17 cellular contexts compared by ENCODE assay signal in genomic region chr15:74123131-74123429, GRCh38. TPM values are rescaled to one million over a fixed set of nuclear protein-coding genes. Genes with fewer than 3 reads are reported as not detected.
DNase-seq lines count a peak whose midpoint lies in the region; ATAC-seq and TF ChIP-seq lines count a peak whose summit lies in the region.
"Had no signal": no experiment of that assay in that cellular context is flagged by ENCODE, and none has a peak within 500 bp of the region (broad histone marks: within the 10 kb centered on the region; RNA-seq: fewer than 3 reads in every experiment).

No MANE protein-coding gene starts in this region.

- no peaks in the 10 kb centered on the region for H3K9me2 ChIP-seq in GM23338 (ENCODE audit: insufficient read depth)

- no peaks in the 10 kb centered on the region for H3K36me3 ChIP-seq in GM23338 (ENCODE audit: insufficient read depth)
- H3K36me3 ChIP-seq: HAP-1 had no signal

- H3K36me3 Mint-ChIP-seq in GM23338 (ENCODE audit: low read depth), result peaks cover 3% of the 10 kb centered on the region; the same call in 1 of the 3 replicates
- H3K36me3 Mint-ChIP-seq in activated CD4-positive, alpha-beta memory T cell treated with anti-CD3 and anti-CD28 coated beads, Interleukin-2, amount 10 ng/mL, durations not matched to agents 7 days and 5 days (ENCODE audit: low read depth), result no peaks in the 10 kb centered on the region

- DNase-seq in AG04450 (ENCODE audit: low read depth, low spot score), result no peak
- DNase-seq in GM23338 (ENCODE audit: low spot score), result peak; percentile 87
- peak; percentile 19 for DNase-seq in RPMI7951 (ENCODE audit: low read depth)
- DNase-seq in germinal center (ENCODE audit: low spot score), result peak; percentile 19
- DNase-seq in globus pallidus (ENCODE audit: low spot score), result no peak
- DNase-seq in stimulated activated naive CD4-positive, alpha-beta T cell (lab: John Stamatoyannopoulos, UW), result no peak
- DNase-seq in activated CD4-positive, alpha-beta memory T cell treated with anti-CD3 and anti-CD28 coated beads, Interleukin-2, amount 10 ng/mL, durations not matched to agents 7 days and 5 days, result no peak
- DNase-seq: central memory CD4-positive, alpha-beta T cell; foreskin fibroblast; IMR-90; NCI-H524 treated with DMSO at 0.1 percent for 48 hours; right cardiac atrium; stimulated activated CD4-positive, alpha-beta T cell treated with anti-CD3 and anti-CD28 coated beads, Interleukin-2, amount 100 ng/mL, for 24 hours had no signal

- 0 out of 2 replicates have a peak, but pooled peaks cover 4% of the 10 kb centered on the region for H3F3A ChIP-seq in GM23338 (replicated peaks; ENCODE audit: low read depth)

- H3K9me3 Mint-ChIP-seq in GM23338, result peaks cover 4% of the 10 kb centered on the region
- no peaks in the 10 kb centered on the region for H3K9me3 Mint-ChIP-seq in activated CD4-positive, alpha-beta memory T cell treated with anti-CD3 and anti-CD28 coated beads, Interleukin-2, amount 10 ng/mL, durations not matched to agents 7 days and 5 days

- ATAC-seq in GM23338 (peak; percentile 59), GM18909 (IDR thresholded peaks at IDR 0.05; ENCODE audit: poor library complexity, unreplicated experiment) (no peak)
- ATAC-seq: right cardiac atrium had no signal

- H2AFZ ChIP-seq in GM23338, result peak overlapping the region; percentile 91

- H3K4me3 Mint-ChIP-seq in GM23338, result no peak overlapping the region; the same call in 2 of the 3 replicates
- no peak overlapping the region for H3K4me3 Mint-ChIP-seq in activated CD4-positive, alpha-beta memory T cell treated with anti-CD3 and anti-CD28 coated beads, Interleukin-2, amount 10 ng/mL, durations not matched to agents 7 days and 5 days

- peaks cover 43% of the 10 kb centered on the region for H3K27me3 Mint-ChIP-seq in GM23338 (ENCODE audit: insufficient read depth, low read depth, poor library complexity)
- peaks cover 40% of the 10 kb centered on the region for H3K27me3 Mint-ChIP-seq in activated CD4-positive, alpha-beta memory T cell treated with anti-CD3 and anti-CD28 coated beads, Interleukin-2, amount 10 ng/mL, durations not matched to agents 7 days and 5 days

- H3K9me3 ChIP-seq in AG04450 (ENCODE audit: control insufficient read depth, insufficient read depth, low read length), result no peaks in the 10 kb centered on the region; the same call in 1 of the 2 replicates
- H3K9me3 ChIP-seq: HAP-1 had no signal

- H3K79me2 ChIP-seq in GM23338 (replicated peaks; ENCODE audit: insufficient read depth), result no peaks in the 10 kb centered on the region

- H3K4me1 ChIP-seq in GM23338 (ENCODE audit: insufficient read depth), result peaks cover 25% of the 10 kb centered on the region

- H3K4me3 ChIP-seq in AG04450 (ENCODE audit: low read depth, low read length) (no peak overlapping the region), GM23338 (no peak overlapping the region)
- H3K4me3 ChIP-seq: HAP-1, lung had no signal

- no peak overlapping the region for H3K27ac Mint-ChIP-seq in GM23338
- no peak overlapping the region for H3K27ac Mint-ChIP-seq in activated CD4-positive, alpha-beta memory T cell treated with anti-CD3 and anti-CD28 coated beads, Interleukin-2, amount 10 ng/mL, durations not matched to agents 7 days and 5 days

- H3K4me2 ChIP-seq in GM23338, result peak overlapping the region; percentile 64

- H3K4me1 Mint-ChIP-seq in GM23338, result peaks cover 33% of the 10 kb centered on the region
- H3K4me1 Mint-ChIP-seq in activated CD4-positive, alpha-beta memory T cell treated with anti-CD3 and anti-CD28 coated beads, Interleukin-2, amount 10 ng/mL, durations not matched to agents 7 days and 5 days, result peaks cover 2% of the 10 kb centered on the region

- H3K27ac ChIP-seq in AG04450 (ENCODE audit: low read depth, low read length), result no peak overlapping the region
- H3K27ac ChIP-seq in GM23338 (ENCODE audit: low read depth), result no peak overlapping the region

- TF ChIP-seq CTCF in AG04450 (IDR thresholded peaks at IDR 0.05; ENCODE audit: low read depth, low read length) (0 out of 2 replicates have a peak, but pooled peaks have one; percentile 3), GM23338 (conservative IDR thresholded peaks at IDR 0.05; ENCODE audit: low read depth in 2 of 2) (peak in 1 of 2 experiments; percentile 47; a peak in 2 of 4 replicates)

- no peaks in the 10 kb centered on the region for H4K20me1 ChIP-seq in GM23338 (replicated peaks; ENCODE audit: insufficient read depth)

- CTCF ChIA-PET in AG04450 (lab: Charles Lee), result interaction anchor here (0.9 to 2.0 kb wide), 3 partner anchors 185 to 200 kb away, joined by 3 to 7 read pairs (median 6); no protein-coding TSS in a partner anchor
- CTCF ChIA-PET in activated CD4-positive, alpha-beta memory T cell treated with anti-CD3 and anti-CD28 coated beads, Interleukin-2, amount 10 ng/mL, durations not matched to agents 7 days and 5 days (lab: Charles Lee), result no interaction called here

- POLR2A ChIA-PET in AG04450 (lab: Yijun Ruan, JAX), result no interaction called here
- POLR2A ChIA-PET in activated CD4-positive, alpha-beta memory T cell treated with anti-CD3 and anti-CD28 coated beads, Interleukin-2, amount 10 ng/mL, durations not matched to agents 7 days and 5 days (lab: Charles Lee), result no interaction called here

- H3K27me3 ChIP-seq in AG04450 (ENCODE audit: control insufficient read depth, insufficient read depth, low read length), result peaks cover 61% of the 10 kb centered on the region
- H3K27me3 ChIP-seq in GM23338 (ENCODE audit: insufficient read depth), result peaks cover 43% of the 10 kb centered on the region

RNA-seq across cellular contexts. Expression of gene ISLR2, which starts 7.3 kb away (rescaled TPM):
- polyA plus RNA-seq in AG04450 (2011; rRNA removed) (not detected in 2 replicates), GM23338 (2016; fragmentation: Nextera tagmentation; extraction: Ambion mirVana) (0.13 and 0.59 TPM in 2 replicates)
- not detected in 2 replicates for polyA minus RNA-seq in AG04450 (2011; rRNA and poly(A)+ RNA removed)
- total RNA-seq in GM23338 (2014; rRNA removed; shearing (Covaris generic)), result 0.21 and 0.27 TPM in 2 replicates
- 0.72 and 1.8 TPM in 2 replicates for total RNA-seq in RPMI7951 (2014; rRNA removed; shearing (Covaris generic))
- total RNA-seq in activated CD4-positive, alpha-beta memory T cell treated with anti-CD3 and anti-CD28 coated beads, Interleukin-2, amount 10 ng/mL, durations not matched to agents 7 days and 5 days, result under 1 TPM in 1 of 2 experiments, not detected in 1; 0.08 TPM
- total RNA-seq: IMR-90; T-helper 1 cell treated with Interleukin-12 subunit alpha and Interleukin-12 subunit beta and Interleukin-4 antibody, amounts not matched to agents 30 ng/mL and 1 ng/mL, for 36 hours had no signal
- polyA plus RNA-seq: IMR-90 had no signal

RNA-seq across cellular contexts. Expression of gene GOLGA6A, which starts 40.7 kb away (rescaled TPM):
- polyA plus RNA-seq in AG04450 (2011; rRNA removed) (not detected in 2 replicates), GM23338 (2016; fragmentation: Nextera tagmentation; extraction: Ambion mirVana) (0.18 and 0.57 TPM in 2 replicates)
- polyA minus RNA-seq in AG04450 (2011; rRNA and poly(A)+ RNA removed), result not detected in 2 replicates
- total RNA-seq in GM23338 (2014; rRNA removed; shearing (Covaris generic)), result 2.1 and 7.5 TPM in 2 replicates
- not detected in 2 replicates for total RNA-seq in RPMI7951 (2014; rRNA removed; shearing (Covaris generic))
- total RNA-seq in activated CD4-positive, alpha-beta memory T cell treated with anti-CD3 and anti-CD28 coated beads, Interleukin-2, amount 10 ng/mL, durations not matched to agents 7 days and 5 days, result not detected
- total RNA-seq: IMR-90, right cardiac atrium had no signal
- polyA plus RNA-seq: IMR-90, right cardiac atrium had no signal

RNA-seq across cellular contexts. Expression of gene ISLR, which starts 50.4 kb away (rescaled TPM):
- polyA plus RNA-seq in AG04450 (2011; rRNA removed), result 2.3 and 3.0 TPM in 2 replicates
- polyA minus RNA-seq in AG04450 (2011; rRNA and poly(A)+ RNA removed), result 0.96 and 1.0 TPM in 2 replicates
- 1.6 TPM in 1 of 2 replicates, not detected in the other for total RNA-seq in GM23338 (2014; rRNA removed; shearing (Covaris generic))
- 0.09 and 0.55 TPM in 2 replicates for polyA plus RNA-seq in GM23338 (2016; fragmentation: Nextera tagmentation; extraction: Ambion mirVana)
- 2.5 and 8.8 TPM in 2 replicates for total RNA-seq in RPMI7951 (2014; rRNA removed; shearing (Covaris generic))
- not detected for total RNA-seq in activated CD4-positive, alpha-beta memory T cell treated with anti-CD3 and anti-CD28 coated beads, Interleukin-2, amount 10 ng/mL, durations not matched to agents 7 days and 5 days
- total RNA-seq: T-helper 1 cell treated with Interleukin-12 subunit alpha and Interleukin-12 subunit beta and Interleukin-4 antibody, amounts not matched to agents 30 ng/mL and 1 ng/mL, for 36 hours had no signal

Comparison
In these comparisons a context has a peak if more than half of its experiments do, and no peak if none do; other contexts are left out.
1. DNase-seq: peak in GM23338 (single experiment), RPMI7951 (single experiment) and germinal center (single experiment); none in AG04450 (single experiment), globus pallidus (single experiment), stimulated activated naive CD4-positive, alpha-beta T cell (0 of 6) and activated CD4-positive, alpha-beta memory T cell treated with anti-CD3 and anti-CD28 coated beads, Interleukin-2, amount 10 ng/mL, durations not matched to agents 7 days and 5 days (single experiment).